Comparison of ENCODE assay signal across 1 cellular context in genomic region chr10:46052057-46052790, GRCh38.
A peak's percentile ranks its signal among the peaks of the same experiment; 100 is the strongest.
TF ChIP-seq lines count a peak whose summit lies in the region.

No MANE protein-coding gene starts in this region.

TF ChIP-seq in HepG2, 621 proteins besides CTCF, POLR2A, EP300 and RAD21 (continued from another document and continues in another):
- no peak for TF ChIP-seq ZBTB38 (CRISPR knock-in tag; IDR thresholded peaks at IDR 0.05)
- TF ChIP-seq ZNF776 (CRISPR knock-in tag; IDR thresholded peaks at IDR 0.05) = no peak
- no peak for TF ChIP-seq SYNCRIP (IDR thresholded peaks at IDR 0.05; ENCODE audit: insufficient read depth, low read depth, low read length)
- peak; percentile 39; the same call in 1 of the 2 replicates for TF ChIP-seq FOXK2 (IDR thresholded peaks at IDR 0.05)
- no peak; the same call in 1 of the 2 replicates for TF ChIP-seq ZNF20 (CRISPR knock-in tag; IDR thresholded peaks at IDR 0.05)
- TF ChIP-seq, protein P1, sequence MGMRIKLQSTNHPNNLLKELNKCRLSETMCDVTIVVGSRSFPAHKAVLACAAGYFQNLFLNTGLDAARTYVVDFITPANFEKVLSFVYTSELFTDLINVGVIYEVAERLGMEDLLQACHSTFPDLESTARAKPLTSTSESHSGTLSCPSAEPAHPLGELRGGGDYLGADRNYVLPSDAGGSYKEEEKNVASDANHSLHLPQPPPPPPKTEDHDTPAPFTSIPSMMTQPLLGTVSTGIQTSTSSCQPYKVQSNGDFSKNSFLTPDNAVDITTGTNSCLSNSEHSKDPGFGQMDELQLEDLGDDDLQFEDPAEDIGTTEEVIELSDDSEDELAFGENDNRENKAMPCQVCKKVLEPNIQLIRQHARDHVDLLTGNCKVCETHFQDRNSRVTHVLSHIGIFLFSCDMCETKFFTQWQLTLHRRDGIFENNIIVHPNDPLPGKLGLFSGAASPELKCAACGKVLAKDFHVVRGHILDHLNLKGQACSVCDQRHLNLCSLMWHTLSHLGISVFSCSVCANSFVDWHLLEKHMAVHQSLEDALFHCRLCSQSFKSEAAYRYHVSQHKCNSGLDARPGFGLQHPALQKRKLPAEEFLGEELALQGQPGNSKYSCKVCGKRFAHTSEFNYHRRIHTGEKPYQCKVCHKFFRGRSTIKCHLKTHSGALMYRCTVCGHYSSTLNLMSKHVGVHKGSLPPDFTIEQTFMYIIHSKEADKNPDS (CRISPR knock-in tag; IDR thresholded peaks at IDR 0.05) = no peak
- no peak for TF ChIP-seq NRL (CRISPR knock-in tag; IDR thresholded peaks at IDR 0.05; ENCODE audit: borderline replicate concordance)
- no peak for TF ChIP-seq NFRKB (IDR thresholded peaks at IDR 0.05)
- TF ChIP-seq ZNF557 (CRISPR knock-in tag; IDR thresholded peaks at IDR 0.05) = peak; percentile 65; the same call in 1 of the 2 replicates
- no peak for TF ChIP-seq ZBTB42 (CRISPR knock-in tag; IDR thresholded peaks at IDR 0.05)
- TF ChIP-seq ZNF451 (CRISPR knock-in tag; IDR thresholded peaks at IDR 0.05) = no peak
- no peak for TF ChIP-seq ZNF17 (CRISPR knock-in tag; IDR thresholded peaks at IDR 0.05)
- TF ChIP-seq ZNF232 (CRISPR knock-in tag; IDR thresholded peaks at IDR 0.05; ENCODE audit: borderline replicate concordance) = peak; percentile 78; the same call in 1 of the 2 replicates
- no peak for TF ChIP-seq SNRNP70 (IDR thresholded peaks at IDR 0.05; ENCODE audit: low read depth, low read length)
- TF ChIP-seq SP2 (CRISPR knock-in tag; IDR thresholded peaks at IDR 0.05) = no peak
- TF ChIP-seq ZNF737 (CRISPR knock-in tag; IDR thresholded peaks at IDR 0.05; ENCODE audit: borderline replicate concordance) = no peak; the same call in 1 of the 2 replicates
- peak; percentile 99 for TF ChIP-seq TBX2 (CRISPR knock-in tag; IDR thresholded peaks at IDR 0.05; ENCODE audit: borderline replicate concordance)
- no peak; the same call in 1 of the 2 replicates for TF ChIP-seq ZFP91 (CRISPR knock-in tag; IDR thresholded peaks at IDR 0.05; ENCODE audit: borderline replicate concordance)
- TF ChIP-seq XBP1 (CRISPR knock-in tag; IDR thresholded peaks at IDR 0.05) = no peak
- no peak for TF ChIP-seq ZNF7 (CRISPR knock-in tag; IDR thresholded peaks at IDR 0.05)
- peak; percentile 91 for TF ChIP-seq RARA (CRISPR knock-in tag; IDR thresholded peaks at IDR 0.05)
- peak; percentile 90 for TF ChIP-seq HMG20B (CRISPR knock-in tag; conservative IDR thresholded peaks at IDR 0.05)
- TF ChIP-seq ZNF44 (CRISPR knock-in tag; IDR thresholded peaks at IDR 0.05) = 0 out of 2 replicates have a peak, but pooled peaks have one; percentile 29
- TF ChIP-seq SMARCE1 (IDR thresholded peaks at IDR 0.05; ENCODE audit: borderline replicate concordance) = no peak
- TF ChIP-seq ZNF713 (CRISPR knock-in tag; IDR thresholded peaks at IDR 0.05) = no peak
- TF ChIP-seq ZNF616 (CRISPR knock-in tag; IDR thresholded peaks at IDR 0.05; ENCODE audit: low read depth) = no peak
- TF ChIP-seq HCFC1 (IDR thresholded peaks at IDR 0.05; ENCODE audit: low read depth, low read length) = no peak
- 0 out of 2 replicates have a peak, but pooled peaks have one; percentile 51 for TF ChIP-seq JUND (CRISPR knock-in tag; IDR thresholded peaks at IDR 0.05)
- no peak for TF ChIP-seq GTF3A (CRISPR knock-in tag; conservative IDR thresholded peaks at IDR 0.05)
- TF ChIP-seq, protein P2, sequence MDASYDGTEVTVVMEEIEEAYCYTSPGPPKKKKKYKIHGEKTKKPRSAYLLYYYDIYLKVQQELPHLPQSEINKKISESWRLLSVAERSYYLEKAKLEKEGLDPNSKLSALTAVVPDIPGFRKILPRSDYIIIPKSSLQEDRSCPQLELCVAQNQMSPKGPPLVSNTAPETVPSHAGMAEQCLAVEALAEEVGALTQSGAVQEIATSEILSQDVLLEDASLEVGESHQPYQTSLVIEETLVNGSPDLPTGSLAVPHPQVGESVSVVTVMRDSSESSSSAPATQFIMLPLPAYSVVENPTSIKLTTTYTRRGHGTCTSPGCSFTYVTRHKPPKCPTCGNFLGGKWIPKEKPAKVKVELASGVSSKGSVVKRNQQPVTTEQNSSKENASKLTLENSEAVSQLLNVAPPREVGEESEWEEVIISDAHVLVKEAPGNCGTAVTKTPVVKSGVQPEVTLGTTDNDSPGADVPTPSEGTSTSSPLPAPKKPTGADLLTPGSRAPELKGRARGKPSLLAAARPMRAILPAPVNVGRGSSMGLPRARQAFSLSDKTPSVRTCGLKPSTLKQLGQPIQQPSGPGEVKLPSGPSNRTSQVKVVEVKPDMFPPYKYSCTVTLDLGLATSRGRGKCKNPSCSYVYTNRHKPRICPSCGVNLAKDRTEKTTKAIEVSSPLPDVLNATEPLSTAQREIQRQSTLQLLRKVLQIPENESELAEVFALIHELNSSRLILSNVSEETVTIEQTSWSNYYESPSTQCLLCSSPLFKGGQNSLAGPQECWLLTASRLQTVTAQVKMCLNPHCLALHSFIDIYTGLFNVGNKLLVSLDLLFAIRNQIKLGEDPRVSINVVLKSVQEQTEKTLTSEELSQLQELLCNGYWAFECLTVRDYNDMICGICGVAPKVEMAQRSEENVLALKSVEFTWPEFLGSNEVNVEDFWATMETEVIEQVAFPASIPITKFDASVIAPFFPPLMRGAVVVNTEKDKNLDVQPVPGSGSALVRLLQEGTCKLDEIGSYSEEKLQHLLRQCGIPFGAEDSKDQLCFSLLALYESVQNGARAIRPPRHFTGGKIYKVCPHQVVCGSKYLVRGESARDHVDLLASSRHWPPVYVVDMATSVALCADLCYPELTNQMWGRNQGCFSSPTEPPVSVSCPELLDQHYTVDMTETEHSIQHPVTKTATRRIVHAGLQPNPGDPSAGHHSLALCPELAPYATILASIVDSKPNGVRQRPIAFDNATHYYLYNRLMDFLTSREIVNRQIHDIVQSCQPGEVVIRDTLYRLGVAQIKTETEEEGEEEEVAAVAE (CRISPR knock-in tag; IDR thresholded peaks at IDR 0.05; ENCODE audit: borderline replicate concordance) = no peak; the same call in 1 of the 2 replicates
- peak; percentile 47; the same call in 1 of the 2 replicates for TF ChIP-seq NR2C2 (CRISPR knock-in tag; IDR thresholded peaks at IDR 0.05; ENCODE audit: borderline replicate concordance)
- no peak for TF ChIP-seq MBD4 (IDR thresholded peaks at IDR 0.05; ENCODE audit: borderline replicate concordance, low read length)
- no peak; the same call in 1 of the 2 replicates for TF ChIP-seq KMT2B (CRISPR knock-in tag; IDR thresholded peaks at IDR 0.05)
- TF ChIP-seq ZBTB3 (CRISPR knock-in tag; IDR thresholded peaks at IDR 0.05; ENCODE audit: borderline replicate concordance, low read depth) = peak; percentile 91
- TF ChIP-seq ARHGAP35 (CRISPR knock-in tag; IDR thresholded peaks at IDR 0.05; ENCODE audit: borderline replicate concordance) = no peak
- 0 out of 2 replicates have a peak, but pooled peaks have one; percentile 28 for TF ChIP-seq ZFP37 (CRISPR knock-in tag; IDR thresholded peaks at IDR 0.05; ENCODE audit: borderline replicate concordance)
- TF ChIP-seq ZNF660 (CRISPR knock-in tag; IDR thresholded peaks at IDR 0.05; ENCODE audit: borderline replicate concordance, low read depth) = no peak
- peak; percentile 91 for TF ChIP-seq ZNF605 (CRISPR knock-in tag; IDR thresholded peaks at IDR 0.05)
- peak; percentile 58; the same call in 1 of the 2 replicates for TF ChIP-seq ZNF564 (CRISPR knock-in tag; IDR thresholded peaks at IDR 0.05)
- TF ChIP-seq DNMT1 (CRISPR knock-in tag; IDR thresholded peaks at IDR 0.05) = no peak
- TF ChIP-seq AKAP8 (CRISPR knock-in tag; IDR thresholded peaks at IDR 0.05) = no peak
- TF ChIP-seq IRF1 (CRISPR knock-in tag; IDR thresholded peaks at IDR 0.05; ENCODE audit: low read depth) = no peak
- no peak for TF ChIP-seq U2AF2 (IDR thresholded peaks at IDR 0.05; ENCODE audit: low read depth, low read length)
- TF ChIP-seq SNAI1 (CRISPR knock-in tag; IDR thresholded peaks at IDR 0.05; ENCODE audit: borderline replicate concordance) = no peak
- 0 out of 2 replicates have a peak, but pooled peaks have one; percentile 45 for TF ChIP-seq ZNF276 (CRISPR knock-in tag; IDR thresholded peaks at IDR 0.05; ENCODE audit: low read depth)
- no peak for TF ChIP-seq ZNF572 (CRISPR knock-in tag; IDR thresholded peaks at IDR 0.05)
- no peak for TF ChIP-seq ZFP90 (CRISPR knock-in tag; IDR thresholded peaks at IDR 0.05; ENCODE audit: borderline replicate concordance)
- TF ChIP-seq ARNT2 (CRISPR knock-in tag; IDR thresholded peaks at IDR 0.05; ENCODE audit: low read depth) = peak; percentile 64
- TF ChIP-seq ZNF251 (CRISPR knock-in tag; IDR thresholded peaks at IDR 0.05) = no peak
- TF ChIP-seq MIXL1 (CRISPR knock-in tag; IDR thresholded peaks at IDR 0.05) = peak; percentile 88
- no peak for TF ChIP-seq MAZ (IDR thresholded peaks at IDR 0.05; ENCODE audit: borderline replicate concordance, low read depth, low read length)
- TF ChIP-seq MAZ (CRISPR knock-in tag; IDR thresholded peaks at IDR 0.05; ENCODE audit: low read depth) = 0 out of 2 replicates have a peak, but pooled peaks have one; percentile 29
- TF ChIP-seq MAFK (conservative IDR thresholded peaks at IDR 0.05 in 1 of 2, IDR thresholded peaks at IDR 0.05 in 1 of 2; ENCODE audit: low read length in 2 of 2) = no peak
- no peak for TF ChIP-seq ZNF337 (CRISPR knock-in tag; IDR thresholded peaks at IDR 0.05; ENCODE audit: borderline replicate concordance, low read depth)
- 0 out of 2 replicates have a peak, but pooled peaks have one; percentile 55 for TF ChIP-seq PAWR (CRISPR knock-in tag; IDR thresholded peaks at IDR 0.05; ENCODE audit: borderline replicate concordance)
- no peak for TF ChIP-seq TMF1 (CRISPR knock-in tag; IDR thresholded peaks at IDR 0.05; ENCODE audit: low read depth)
- TF ChIP-seq MTA3 (CRISPR knock-in tag; IDR thresholded peaks at IDR 0.05) = no peak
- no peak for TF ChIP-seq MAFG (CRISPR knock-in tag; IDR thresholded peaks at IDR 0.05)
- TF ChIP-seq ZMYM2 (CRISPR knock-in tag; IDR thresholded peaks at IDR 0.05) = peak; percentile 73; the same call in 1 of the 2 replicates
- TF ChIP-seq ZNF484 (CRISPR knock-in tag; IDR thresholded peaks at IDR 0.05; ENCODE audit: borderline replicate concordance, low read depth) = no peak
- no peak for TF ChIP-seq PREB (CRISPR knock-in tag; IDR thresholded peaks at IDR 0.05)
- TF ChIP-seq SPEN (CRISPR knock-in tag; IDR thresholded peaks at IDR 0.05; ENCODE audit: low read depth) = peak; percentile 49; the same call in 1 of the 2 replicates
- TF ChIP-seq CC2D1A (CRISPR knock-in tag; IDR thresholded peaks at IDR 0.05) = no peak
- no peak for TF ChIP-seq TGIF2 (CRISPR knock-in tag; IDR thresholded peaks at IDR 0.05)
- no peak for TF ChIP-seq ZNF768 (CRISPR knock-in tag; IDR thresholded peaks at IDR 0.05)
- TF ChIP-seq RBM22 (optimal IDR thresholded peaks at IDR 0.05; ENCODE audit: low read length) = no peak
